In genomic region chr7:30977896-30978564, GRCh38 we compare ENCODE assay signal across 8 cellular contexts. TPM values are rescaled to one million over a fixed set of nuclear protein-coding genes. Genes with fewer than 3 reads are reported as not detected.
DNase-seq lines count a peak whose midpoint lies in the region; ATAC-seq, FAIRE-seq and TF ChIP-seq lines count a peak whose summit lies in the region.

No MANE protein-coding gene starts in this region.

- no peak overlapping the region for H3K27ac Mint-ChIP-seq in activated CD8-positive, alpha-beta memory T cell treated with anti-CD3 and anti-CD28 coated beads, Interleukin-2, amount 10 ng/mL, durations not matched to agents 7 days and 5 days

- no peak overlapping the region for H2AK5ac ChIP-seq in IMR-90 (ENCODE audit: low read depth, low read length)

- no peaks in the 10 kb centered on the region for H3K9me1 ChIP-seq in IMR-90 (ENCODE audit: insufficient read depth, low read length)

- no peak overlapping the region for H4K91ac ChIP-seq in IMR-90 (ENCODE audit: insufficient read depth, low read depth, low read length)

- H3K9me3 ChIP-seq in IMR-90 (ENCODE audit: control insufficient read depth, insufficient read depth, low read length), result no peaks in the 10 kb centered on the region

- no peak overlapping the region for H3K27ac ChIP-seq in IMR-90 (ENCODE audit: insufficient read depth, low read length)

- H3K23ac ChIP-seq in IMR-90 (ENCODE audit: low read depth, low read length), result no peak overlapping the region

- H2BK20ac ChIP-seq in IMR-90 (ENCODE audit: low read depth, low read length), result no peak overlapping the region

- CTCF ChIA-PET in IMR-90 (lab: Yijun Ruan, JAX), result interaction anchor here (0.6 to 1.1 kb wide), 3 partner anchors 145 to 654 kb away, joined by 3 to 4 read pairs (median 3); no protein-coding TSS in a partner anchor
- CTCF ChIA-PET in activated CD8-positive, alpha-beta memory T cell treated with anti-CD3 and anti-CD28 coated beads, Interleukin-2, amount 10 ng/mL, durations not matched to agents 7 days and 5 days (lab: Charles Lee), result interaction anchor here (0.7 to 1.5 kb wide), 3 partner anchors 40 to 181 kb away, joined by 3 to 4 read pairs (median 4); no protein-coding TSS in a partner anchor

- H3K4me1 ChIP-seq in IMR-90 (ENCODE audit: control insufficient read depth, insufficient read depth, low read length), result no peaks in the 10 kb centered on the region

- POLR2A ChIA-PET in IMR-90 (lab: Charles Lee; ENCODE audit: unreplicated experiment), result interaction anchor here (0.5 kb wide), 1 partner anchor 1914 kb away, joined by 3 read pairs; the partner anchor contains the start of gene KBTBD2

- WGBS in IMR-90 (ENCODE audit: extremely low coverage in 2 of 2, insufficient read length in 1 of 2), 2 experiments, result 6% methylated on average over 3 of the region's 9 CpGs; no CpG with 5 or more reads in 1 of the 2 experiments

- in situ Hi-C loops in IMR-90 (cut with MboI; ENCODE audit: low sequenced_read_pairs), result loop anchor here (5.0 kb wide), 1 partner anchor 176 kb away; no protein-coding TSS in a partner anchor

- intact Hi-C loops in IMR-90 (cut with micrococcal nuclease), result loop anchor here (1.0 kb wide), 1 partner anchor 178 kb away; no protein-coding TSS in a partner anchor

- TF ChIP-seq POLR2A in IMR-90 (IDR thresholded peaks at IDR 0.05; ENCODE audit: low read depth, low read length), result no peak

- H3K56ac ChIP-seq in IMR-90 (ENCODE audit: extremely low read depth, insufficient read depth, low read length), result no peak overlapping the region

- no peak overlapping the region for H2AK9ac ChIP-seq in IMR-90 (replicated peaks; ENCODE audit: low read depth, low read length, poor library complexity)

- H3K79me1 ChIP-seq in IMR-90 (ENCODE audit: low read depth in 1 of 2, low read length in 2 of 2), result no peaks in the 10 kb centered on the region

- H3K4me1 Mint-ChIP-seq in activated CD8-positive, alpha-beta memory T cell treated with anti-CD3 and anti-CD28 coated beads, Interleukin-2, amount 10 ng/mL, durations not matched to agents 7 days and 5 days, result peaks cover 7% of the 10 kb centered on the region

- no peak overlapping the region for H2AFZ ChIP-seq in IMR-90 (replicated peaks; ENCODE audit: low read length, poor library complexity)

- H2BK15ac ChIP-seq in IMR-90 (ENCODE audit: low read depth, low read length), result no peak overlapping the region

- H3K14ac ChIP-seq in IMR-90 (replicated peaks; ENCODE audit: low read depth, low read length), result no peak overlapping the region

- H3K4me3 ChIP-seq in IMR-90 (ENCODE audit: insufficient read depth, low read depth, low read length), result no peak overlapping the region

- no peaks in the 10 kb centered on the region for H3K36me3 ChIP-seq in IMR-90 (ENCODE audit: control insufficient read depth, insufficient read depth, low read length)

- H3K18ac ChIP-seq in IMR-90 (ENCODE audit: low read depth, low read length), result no peak overlapping the region

- H3K9me3 Mint-ChIP-seq in activated CD8-positive, alpha-beta memory T cell treated with anti-CD3 and anti-CD28 coated beads, Interleukin-2, amount 10 ng/mL, durations not matched to agents 7 days and 5 days (ENCODE audit: low read depth), result no peaks in the 10 kb centered on the region

- no peak overlapping the region for H3K4me2 ChIP-seq in IMR-90 (ENCODE audit: low read depth, low read length)

- H2BK120ac ChIP-seq in IMR-90 (ENCODE audit: low read depth, low read length), result no peak overlapping the region

- BruUV-seq in IMR-90 (replicated peaks; lab: Mats Ljungman, UMichigan), result no TSS peak

- H4K8ac ChIP-seq in IMR-90 (ENCODE audit: low read depth in 2 of 2, low read length in 2 of 2), result no peak overlapping the region

- H3K4ac ChIP-seq in IMR-90 (ENCODE audit: low read depth, low read length), result no peak overlapping the region

- dilution Hi-C loops in IMR-90 (cut with HindIII; ENCODE audit: low sequenced_read_pairs, unreplicated experiment), result no loop called here

- no peak overlapping the region for H3K9ac ChIP-seq in IMR-90 (ENCODE audit: low read depth, low read length)

- H2BK5ac ChIP-seq in IMR-90 (ENCODE audit: low read depth, low read length, poor library complexity, severe bottlenecking), result no peak overlapping the region

- DNase-seq in D721Med (ENCODE audit: insufficient read length, low spot score), result no peak
- DNase-seq in IMR-90, result peak; percentile 4
- peak; percentile 54 for DNase-seq in activated CD8-positive, alpha-beta memory T cell treated with anti-CD3 and anti-CD28 coated beads, Interleukin-2, amount 10 ng/mL, durations not matched to agents 7 days and 5 days
- peak; percentile 76 for DNase-seq in islet precursor cell
- no peak for DNase-seq in HuH-7.5 (ENCODE audit: low spot score)
- DNase-seq in stimulated activated CD4-positive, alpha-beta T cell treated with anti-CD3 and anti-CD28 coated beads, Interleukin-12 subunit alpha, Interleukin-12 subunit beta, amount 100 ng/mL, for 4 hours, result no peak
- DNase-seq in activated effector memory CD4-positive, alpha-beta T cell treated with anti-CD3 and anti-CD28 coated beads, Interleukin-2, amount 50 U/mL, for 16 hours, result no peak
- no peak for DNase-seq in central memory CD4-positive, alpha-beta T cell

- peaks cover 44% of the 10 kb centered on the region for H3K27me3 ChIP-seq in IMR-90 (ENCODE audit: control insufficient read depth, insufficient read depth, low read length)

- TF ChIP-seq CTCF in D721Med (IDR thresholded peaks at IDR 0.05; ENCODE audit: insufficient read depth, missing control alignments), result peak; percentile 60
- peak; percentile 39 for TF ChIP-seq CTCF in IMR-90 (conservative IDR thresholded peaks at IDR 0.05; ENCODE audit: low read depth, low read length)

- 0 out of 2 replicates have a peak, but pooled peaks have one; percentile 61 for ATAC-seq in IMR-90 (ENCODE audit: low read depth)
- ATAC-seq in activated CD8-positive, alpha-beta memory T cell treated with anti-CD3 and anti-CD28 coated beads, Interleukin-2, amount 10 ng/mL, durations not matched to agents 7 days and 5 days, result no peak

- H4K5ac ChIP-seq in IMR-90 (ENCODE audit: low read depth, low read length), result no peak overlapping the region

- no peak overlapping the region for H3K4me3 Mint-ChIP-seq in activated CD8-positive, alpha-beta memory T cell treated with anti-CD3 and anti-CD28 coated beads, Interleukin-2, amount 10 ng/mL, durations not matched to agents 7 days and 5 days

- FAIRE-seq in D721Med (lab: Jason Lieb, UNC), result no peak

- no peaks in the 10 kb centered on the region for H3K36me3 Mint-ChIP-seq in activated CD8-positive, alpha-beta memory T cell treated with anti-CD3 and anti-CD28 coated beads, Interleukin-2, amount 10 ng/mL, durations not matched to agents 7 days and 5 days

- H4K20me1 ChIP-seq in IMR-90 (ENCODE audit: insufficient read depth, low read length), result no peaks in the 10 kb centered on the region

- H3K27me3 Mint-ChIP-seq in activated CD8-positive, alpha-beta memory T cell treated with anti-CD3 and anti-CD28 coated beads, Interleukin-2, amount 10 ng/mL, durations not matched to agents 7 days and 5 days, result peaks cover 7% of the 10 kb centered on the region

- peak; percentile 46 for TF ChIP-seq RAD21 in IMR-90 (IDR thresholded peaks at IDR 0.05; ENCODE audit: low read length)

TF ChIP-seq in IMR-90, 13 proteins besides CTCF, POLR2A, EP300 and RAD21:
- TF ChIP-seq SMC3 (IDR thresholded peaks at IDR 0.05; ENCODE audit: low read depth, low read length), result peak; percentile 41
- no peak for TF ChIP-seq USF2 (IDR thresholded peaks at IDR 0.05; ENCODE audit: low read depth, low read length)

RNA-seq across cellular contexts. Expression of gene GHRHR, which starts 14.3 kb away (rescaled TPM):
- total RNA-seq in IMR-90 (2012; rRNA removed), result not detected in 2 replicates
- not detected in 2 replicates for polyA plus RNA-seq in IMR-90 (2012; rRNA removed)
- not detected in 2 replicates for polyA plus RNA-seq in IMR-90 (2012; cell fraction: cytosol; rRNA removed)
- not detected in 2 replicates for polyA plus RNA-seq in IMR-90 (2012; cell fraction: nucleus; rRNA removed; ENCODE audit: low replicate concordance)
- not detected for total RNA-seq in activated CD8-positive, alpha-beta memory T cell treated with anti-CD3 and anti-CD28 coated beads, Interleukin-2, amount 10 ng/mL, durations not matched to agents 7 days and 5 days

Comparison
In these comparisons a context has a peak if more than half of its experiments do, and no peak if none do; other contexts are left out.
1. DNase-seq: peak in IMR-90 (single experiment), activated CD8-positive, alpha-beta memory T cell treated with anti-CD3 and anti-CD28 coated beads, Interleukin-2, amount 10 ng/mL, durations not matched to agents 7 days and 5 days (single experiment) and islet precursor cell (single experiment); none in D721Med (single experiment), HuH-7.5 (single experiment), stimulated activated CD4-positive, alpha-beta T cell treated with anti-CD3 and anti-CD28 coated beads, Interleukin-12 subunit alpha, Interleukin-12 subunit beta, amount 100 ng/mL, for 4 hours (single experiment), activated effector memory CD4-positive, alpha-beta T cell treated with anti-CD3 and anti-CD28 coated beads, Interleukin-2, amount 50 U/mL, for 16 hours (single experiment) and central memory CD4-positive, alpha-beta T cell (single experiment).